1 cellular context compared by ENCODE assay signal in genomic region chr4:69768554-69768953, GRCh38. TPM values are rescaled to one million over a fixed set of nuclear protein-coding genes. Genes with fewer than 3 reads are reported as not detected.
"Had no signal": no experiment of that assay in that cellular context is flagged by ENCODE, and none has a peak within 500 bp of the region (broad histone marks: within the 10 kb centered on the region; RNA-seq: fewer than 3 reads in every experiment).

No MANE protein-coding gene starts in this region.

RNA-seq across cellular contexts. Expression of gene SULT1B1, which starts 8.1 kb away (rescaled TPM):
- total RNA-seq: cardiac muscle cell had no signal
- polyA plus RNA-seq: cardiac muscle cell had no signal
